In the genomic region with DNA sequence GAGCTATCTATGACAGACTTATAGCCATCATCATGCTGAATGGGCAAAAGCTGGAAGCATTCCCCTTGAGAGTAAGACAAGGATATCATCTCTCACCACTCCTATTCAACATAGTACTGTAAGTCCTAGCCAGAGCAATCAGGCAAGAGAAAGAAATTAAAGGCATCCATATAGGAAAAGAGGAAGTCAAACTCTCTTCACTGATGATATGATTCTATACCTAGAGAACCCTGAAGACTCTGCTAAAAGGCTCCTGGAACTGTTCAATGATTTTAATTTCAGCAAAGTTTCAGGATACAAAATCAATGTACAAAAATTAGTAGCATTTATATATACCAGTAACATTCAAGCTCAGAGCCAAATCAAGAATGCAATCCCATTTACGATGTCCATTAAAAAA, we compare ENCODE assay signal across 33 cellular contexts. TPM values are rescaled to one million over a fixed set of nuclear protein-coding genes. Genes with fewer than 3 reads are reported as not detected.
"Had no signal": no experiment of that assay in that cellular context is flagged by ENCODE, and none has a peak within 500 bp of the region (broad histone marks: within the 10 kb centered on the region; RNA-seq: fewer than 3 reads in every experiment).

No MANE protein-coding gene starts in this region.

- ATAC-seq: left cardiac atrium; left lobe of liver; left ventricle myocardium superior; lower lobe of right lung; natural killer cell; right lobe of liver; stimulated activated memory B cell treated with anti-CD40 and anti-IgM and Interleukin-4, amounts not matched to agents 10 μg/mL and 1 μg/mL and 100 μg/mL, for 72 hours; stimulated activated naive CD8-positive, alpha-beta T cell treated with anti-CD3 and anti-CD28 coated beads, Interleukin-15, amount 100 ng/mL, for 72 hours had no signal

- H3K4me3 ChIP-seq: lower lobe of right lung, neural progenitor cell, ovary, right atrium auricular region, right lobe of liver, smooth muscle cell, tibial nerve, uterus had no signal

- DNase-seq: hippocampal formation; kidney glomerular epithelial cell; left cardiac atrium; left ventricle myocardium superior; lower lobe of right lung; mammary epithelial cell; mesenchymal stem cell; natural killer cell; nephron progenitor cell; ovary; right lobe of liver; stimulated activated CD4-positive, alpha-beta T cell treated with anti-CD3 and anti-CD28 coated beads, Interleukin-1b, Interleukin-23, amount 100 ng/mL, for 48 hours; stimulated activated CD4-positive, alpha-beta T cell treated with anti-CD3 and anti-CD28 coated beads, Interleukin-2, amount 100 ng/mL, for 48 hours; stimulated activated CD4-positive, alpha-beta T cell treated with anti-CD3 and anti-CD28 coated beads, Interleukin-4, amount 100 ng/mL, for 4 hours; stimulated activated CD8-positive, alpha-beta memory T cell treated with anti-CD3 and anti-CD28 coated beads, Interleukin-4, amount 100 ng/mL, for 48 hours; stimulated activated naive CD4-positive, alpha-beta T cell treated with Interleukin-2 at 50 U/mL for 16 hours; stimulated activated naive CD8-positive, alpha-beta T cell treated with anti-CD3 and anti-CD28 coated beads, Interleukin-15, amount 100 ng/mL, for 72 hours; substantia nigra; uterus had no signal

- FAIRE-seq: keratinocyte had no signal

RNA-seq across cellular contexts. Expression of a gene that starts 21.7 kb away (rescaled TPM):
- total RNA-seq: left lobe of liver, lower lobe of right lung, mammary epithelial cell, mucosa of gallbladder, natural killer cell, omental fat pad, progenitor cell of endocrine pancreas, pulmonary artery endothelial cell, renal cortical epithelial cell, smooth muscle cell, temporal lobe, ureter had no signal
- polyA plus RNA-seq: keratinocyte, mammary epithelial cell had no signal
